ENCODE assay signal across 11 cellular contexts in the genomic region with DNA sequence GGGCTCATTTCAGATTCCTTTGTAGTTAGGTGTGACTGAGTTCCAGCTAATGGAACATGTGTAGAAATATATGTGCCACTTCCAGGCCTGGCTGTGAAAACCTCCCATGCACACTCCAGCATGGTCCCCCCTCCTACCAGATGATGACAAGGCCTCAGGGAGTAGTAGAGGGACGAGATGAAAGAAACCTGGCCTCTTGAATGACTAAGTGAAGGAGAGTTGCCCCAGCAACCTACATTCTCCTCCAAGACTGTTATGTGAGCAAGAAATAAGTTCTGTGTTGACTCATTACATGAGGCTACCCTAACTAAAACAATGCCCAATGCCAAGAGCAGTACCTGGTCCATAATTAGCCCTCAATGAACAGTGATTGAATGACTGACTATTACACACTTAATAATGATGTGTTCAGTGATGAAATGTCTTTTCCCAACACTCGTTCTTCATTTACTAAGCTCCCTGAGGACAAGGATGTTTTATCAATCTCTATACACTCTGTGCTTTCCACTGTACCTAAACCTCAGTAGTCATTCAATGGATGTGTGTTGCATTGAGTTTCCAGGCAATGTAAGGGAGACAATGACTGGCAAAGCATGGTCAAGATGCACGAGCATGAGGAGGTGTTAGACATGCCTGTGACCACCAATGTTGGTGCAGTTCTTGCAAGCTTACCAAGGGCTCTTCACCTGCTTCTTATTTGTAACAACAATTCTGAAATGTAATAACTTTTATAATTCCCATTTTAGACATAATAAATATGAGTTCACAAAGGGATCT.
DNase-seq lines count a peak whose midpoint lies in the region; ATAC-seq, FAIRE-seq and TF ChIP-seq lines count a peak whose summit lies in the region.
"Had no signal": no experiment of that assay in that cellular context is flagged by ENCODE, and none has a peak within 500 bp of the region (broad histone marks: within the 10 kb centered on the region; RNA-seq: fewer than 3 reads in every experiment).

No MANE protein-coding gene starts in this region.

- H3K4me1 Mint-ChIP-seq in CD14-positive monocyte, result peaks cover 14% of the 10 kb centered on the region

- no TSS peak for BruUV-seq in GM12878 (replicated peaks; lab: Mats Ljungman, UMichigan)

- no peak for TF ChIP-seq CTCF in GM12878 (IDR thresholded peaks at IDR 0.05 in 2 of 3, conservative IDR thresholded peaks at IDR 0.05 in 1 of 3; ENCODE audit: control insufficient read depth in 2 of 3, extremely low read depth in 1 of 3, insufficient read depth in 1 of 3, low read depth in 3 of 3, low read length in 3 of 3)
- no peak for TF ChIP-seq CTCF in CD14-positive monocyte (IDR thresholded peaks at IDR 0.05)

- no peak overlapping the region for H2AFZ ChIP-seq in GM12878 (ENCODE audit: control insufficient read depth, low read depth, low read length)

- H3K4me1 ChIP-seq in GM12878 (ENCODE audit: control insufficient read depth, insufficient read depth, low read length), result peaks cover 8% of the 10 kb centered on the region

- no peak overlapping the region for H3K4me3 ChIP-seq in MG63
- no peak overlapping the region for H3K4me3 ChIP-seq in GM12878

- no peak for TF ChIP-seq EP300 in GM12878 (IDR thresholded peaks at IDR 0.05; ENCODE audit: borderline replicate concordance in 1 of 2, control insufficient read depth in 1 of 2, low read depth in 2 of 2, low read length in 2 of 2)

- WGBS in GM12878 (ENCODE audit: insufficient coverage, insufficient replicate concordance, low lambda C conversion rate, missing lambda C conversion rate), result 22% methylated on average over 3 of the region's 3 CpGs

- in situ Hi-C loops in GM12878 (cut with MboI), result no loop called here

- POLR2A ChIA-PET in GM12878 (lab: Charles Lee), result no interaction called here

- TF ChIP-seq RAD21 in GM12878 (IDR thresholded peaks at IDR 0.05; ENCODE audit: insufficient read depth, low read depth, low read length), result no peak

- H3K27ac ChIP-seq in GM12878 (ENCODE audit: control insufficient read depth, insufficient read depth), result no peak overlapping the region

- no peaks in the 10 kb centered on the region for H3K36me3 ChIP-seq in MG63
- no peaks in the 10 kb centered on the region for H3K36me3 ChIP-seq in GM12878 (ENCODE audit: control insufficient read depth in 2 of 2, insufficient read depth in 2 of 2, low read length in 1 of 2)

- SMC1A ChIA-PET in GM12878 (lab: Charles Lee; ENCODE audit: uncharacterized antibody, unreplicated experiment), result interaction anchor here (1.0 to 1.7 kb wide), 4 partner anchors 11 to 28 kb away, joined by 3 to 5 read pairs (median 4); no protein-coding TSS in a partner anchor

- intact Hi-C loops in GM12878 (cut with micrococcal nuclease; ENCODE audit: unreplicated experiment), result no loop called here
- intact Hi-C loops in CD14-positive monocyte (cut with micrococcal nuclease), result no loop called here

- peak; percentile 72 for DNase-seq in ELR (ENCODE audit: low read depth)
- peak; percentile 13 for DNase-seq in MG63
- no peak for DNase-seq in GM12878 (ENCODE audit: low read depth, low spot score)
- peak; percentile 42 to 65 (median 47) for DNase-seq in stimulated activated CD4-positive, alpha-beta T cell treated with anti-CD3 and anti-CD28 coated beads, Interleukin-12 subunit alpha, Interleukin-12 subunit beta, amount 100 ng/mL, for 48 hours (ENCODE audit: low read depth in 2 of 3, low spot score in 1 of 3)
- no peak for DNase-seq in pons (ENCODE audit: low spot score)
- DNase-seq in CD14-positive monocyte (ENCODE audit: low spot score), result no peak
- no peak for DNase-seq in NCI-H187 (lab: John Stamatoyannopoulos, UW)
- no peak for DNase-seq in GM12891 (ENCODE audit: insufficient read length, low spot score)
- DNase-seq: islet precursor cell, MV-4-11 had no signal

- H3K9me3 ChIP-seq in MG63 (no peaks in the 10 kb centered on the region), GM12878 (replicated peaks; ENCODE audit: control insufficient read depth, insufficient read depth, low read length) (0 out of 3 replicates have a peak, but pooled peaks cover 2% of the 10 kb centered on the region)

- H3K36me3 Mint-ChIP-seq in CD14-positive monocyte, result no peaks in the 10 kb centered on the region

- no peaks in the 10 kb centered on the region for H3K79me2 ChIP-seq in GM12878 (ENCODE audit: control insufficient read depth, insufficient read depth, low read length)

- FAIRE-seq in GM12878 (lab: Jason Lieb, UNC), result no peak
- no peak for FAIRE-seq in GM12891 (lab: Jason Lieb, UNC)

- peaks cover 0 to 9% (median 0%) of the 10 kb centered on the region in 3 donors for H3K27me3 Mint-ChIP-seq in CD14-positive monocyte (ENCODE audit: low read depth in 3 of 3)

- no peaks in the 10 kb centered on the region for H4K20me1 ChIP-seq in GM12878 (ENCODE audit: control insufficient read depth, insufficient read depth)

- H3K27me3 ChIP-seq in MG63, result no peaks in the 10 kb centered on the region
- peaks cover 0 to 4% of the 10 kb centered on the region in 2 experiments; a peak in 1 of 4 replicates for H3K27me3 ChIP-seq in GM12878 (replicated peaks in 1 of 2; ENCODE audit: control insufficient read depth in 2 of 2, insufficient read depth in 2 of 2, low read length in 1 of 2)

- H3K4me3 Mint-ChIP-seq in CD14-positive monocyte, result no peak overlapping the region
- H3K4me3 Mint-ChIP-seq: dendritic cell treated with granulocyte-macrophage colony-stimulating factor and Interleukin-4, amounts not matched to agents 40 ng/mL and 50 ng/mL, for 4 days had no signal

- CTCF ChIA-PET in GM12878 (lab: Yijun Ruan, JAX), result interaction anchor here (1.3 to 2.3 kb wide), 2 partner anchors 11 to 59 kb away, joined by 6 to 7 read pairs; no protein-coding TSS in a partner anchor

- no peak overlapping the region for H3K27ac Mint-ChIP-seq in CD14-positive monocyte
- H3K27ac Mint-ChIP-seq: dendritic cell treated with granulocyte-macrophage colony-stimulating factor and Interleukin-4, amounts not matched to agents 40 ng/mL and 50 ng/mL, for 4 days had no signal

- ATAC-seq in GM12878, result peak; percentile 58

- RAD21 ChIA-PET in GM12878 (lab: Charles Lee; ENCODE audit: unreplicated experiment), result interaction anchor here (1.2 to 1.7 kb wide), 2 partner anchors 58 to 62 kb away, joined by 3 read pairs; partner anchors contain the start of gene BCL6

- H3K4me2 ChIP-seq in GM12878 (ENCODE audit: control insufficient read depth, insufficient read depth), result no peak overlapping the region

- peaks cover 0 to 11% (median 7%) of the 10 kb centered on the region in 7 donors for H3K9me3 Mint-ChIP-seq in CD14-positive monocyte

- no peak overlapping the region for H3K9ac ChIP-seq in GM12878 (ENCODE audit: control insufficient read depth, insufficient read depth, low read length)

- TF ChIP-seq POLR2A in GM12878 (IDR thresholded peaks at IDR 0.05; ENCODE audit: low read depth, low read length) (no peak), GM12891 (IDR thresholded peaks at IDR 0.05; ENCODE audit: low read depth, low read length) (no peak)

TF ChIP-seq in GM12878, 131 proteins besides CTCF, POLR2A, EP300 and RAD21 (continues in another document):
- peak; percentile 46; the same call in 1 of the 2 replicates for TF ChIP-seq EED (IDR thresholded peaks at IDR 0.05; ENCODE audit: low read depth)
- TF ChIP-seq NRF1 (conservative IDR thresholded peaks at IDR 0.05; ENCODE audit: low read depth, low read length), result no peak
- peak; percentile 75 for TF ChIP-seq JUNB (IDR thresholded peaks at IDR 0.05)
- no peak for TF ChIP-seq ESRRA (IDR thresholded peaks at IDR 0.05; ENCODE audit: low read length)
- no peak for TF ChIP-seq PML (IDR thresholded peaks at IDR 0.05; ENCODE audit: low read length)
- no peak for TF ChIP-seq YY1 (IDR thresholded peaks at IDR 0.05; ENCODE audit: low read depth, low read length)
- no peak for TF ChIP-seq LARP7 (IDR thresholded peaks at IDR 0.05)
- TF ChIP-seq EGR1 (IDR thresholded peaks at IDR 0.05; ENCODE audit: borderline replicate concordance in 1 of 2, low read depth in 2 of 2, low read length in 2 of 2), result no peak
- no peak for TF ChIP-seq MLLT1 (IDR thresholded peaks at IDR 0.05)

TF ChIP-seq in GM12891, 5 proteins besides CTCF, POLR2A, EP300 and RAD21:
- no peak for TF ChIP-seq PAX5 (IDR thresholded peaks at IDR 0.05; ENCODE audit: insufficient read depth, low read length, severe bottlenecking)
- TF ChIP-seq TAF1 (IDR thresholded peaks at IDR 0.05; ENCODE audit: low read depth, low read length), result no peak
- no peak for TF ChIP-seq SPI1 (IDR thresholded peaks at IDR 0.05; ENCODE audit: low read depth, low read length)
- no peak for TF ChIP-seq POU2F2 (IDR thresholded peaks at IDR 0.05; ENCODE audit: low read depth, low read length)
- no peak for TF ChIP-seq POLR2AphosphoS5 (IDR thresholded peaks at IDR 0.05; ENCODE audit: low read depth, low read length)

Comparison
In these comparisons a context has a peak if more than half of its experiments do, and no peak if none do; other contexts are left out.
1. DNase-seq: peak in ELR (single experiment), MG63 (single experiment) and stimulated activated CD4-positive, alpha-beta T cell treated with anti-CD3 and anti-CD28 coated beads, Interleukin-12 subunit alpha, Interleukin-12 subunit beta, amount 100 ng/mL, for 48 hours (3 of 3); none in GM12878 (single experiment), pons (single experiment), CD14-positive monocyte (single experiment), NCI-H187 (0 of 2) and GM12891 (single experiment).